In genomic region chr15:77541421-77542181, GRCh38 we compare ENCODE assay signal across 9 cellular contexts.
DNase-seq lines count a peak whose midpoint lies in the region; ATAC-seq and TF ChIP-seq lines count a peak whose summit lies in the region.
"Had no signal": no experiment of that assay in that cellular context is flagged by ENCODE, and none has a peak within 500 bp of the region (broad histone marks: within the 10 kb centered on the region; RNA-seq: fewer than 3 reads in every experiment).

No MANE protein-coding gene starts in this region.

- no peaks in the 10 kb centered on the region for H4K20me1 ChIP-seq in neural cell (ENCODE audit: insufficient read depth)

- H3K9me2 ChIP-seq in neural cell (ENCODE audit: insufficient read depth, low read length), result no peaks in the 10 kb centered on the region

- TF ChIP-seq EP300 in neural cell (conservative IDR thresholded peaks at IDR 0.05; ENCODE audit: poor library complexity, severe bottlenecking), result peak; percentile 18

- no peaks in the 10 kb centered on the region for H3K9me3 ChIP-seq in RWPE2 (ENCODE audit: severe bottlenecking)
- no peaks in the 10 kb centered on the region for H3K9me3 ChIP-seq in neural cell (ENCODE audit: low read length)

- H3K27ac ChIP-seq in RWPE2 (ENCODE audit: poor library complexity, severe bottlenecking) (no peak overlapping the region), neural cell (ENCODE audit: low read length) (peak overlapping the region; percentile 41)

- no peaks in the 10 kb centered on the region for H3F3A ChIP-seq in neural cell (ENCODE audit: insufficient read depth, low read length, poor library complexity, severe bottlenecking)

- TF ChIP-seq RAD21 in neural cell (conservative IDR thresholded peaks at IDR 0.05), result no peak

- H3K4me2 ChIP-seq in neural cell (ENCODE audit: low read length), result no peak overlapping the region

- no peaks in the 10 kb centered on the region for H3K36me3 ChIP-seq in RWPE2 (ENCODE audit: low read depth)
- no peaks in the 10 kb centered on the region for H3K36me3 ChIP-seq in neural cell (ENCODE audit: insufficient read depth, low read length)

- H3K4me1 ChIP-seq in RWPE2 (ENCODE audit: insufficient read depth, poor library complexity, severe bottlenecking), result peaks cover 5% of the 10 kb centered on the region

- H3K27me3 ChIP-seq in RWPE2 (ENCODE audit: insufficient read depth, poor library complexity, severe bottlenecking) (no peaks in the 10 kb centered on the region), neural cell (ENCODE audit: insufficient read depth, low read depth, low read length) (no peaks in the 10 kb centered on the region)

- no peak for ATAC-seq in RWPE2 (ENCODE audit: low read depth)
- no peak for ATAC-seq in HG03520 (IDR thresholded peaks at IDR 0.05; ENCODE audit: unreplicated experiment)

- peak overlapping the region; percentile 43 for H3K9ac ChIP-seq in neural cell (ENCODE audit: low read length)

- no peak overlapping the region for H3K4me3 ChIP-seq in RWPE2 (ENCODE audit: severe bottlenecking)
- no peak overlapping the region for H3K4me3 ChIP-seq in foreskin fibroblast (ENCODE audit: low read depth in 1 of 2, low read length in 2 of 2)
- peak overlapping the region; percentile 30 for H3K4me3 ChIP-seq in neural cell (ENCODE audit: low read length)

- H2AFZ ChIP-seq in neural cell (ENCODE audit: low read depth, low read length), result no peak overlapping the region

- no peaks in the 10 kb centered on the region for H3K79me2 ChIP-seq in neural cell (replicated peaks; ENCODE audit: insufficient read depth, low read length)

- no peak for TF ChIP-seq CTCF in RWPE2 (IDR thresholded peaks at IDR 0.05; ENCODE audit: poor library complexity, severe bottlenecking)
- TF ChIP-seq CTCF in foreskin fibroblast (IDR thresholded peaks at IDR 0.05; ENCODE audit: low read depth, low read length), result no peak
- no peak for TF ChIP-seq CTCF in neural cell (IDR thresholded peaks at IDR 0.05; ENCODE audit: poor library complexity, severe bottlenecking)

- peak; percentile 67 for DNase-seq in AG20443 (ENCODE audit: low spot score)
- DNase-seq in RWPE2 (ENCODE audit: low spot score), result peak; percentile 71
- DNase-seq in foreskin fibroblast, result peak; percentile 38 to 67
- DNase-seq in stimulated activated CD4-positive, alpha-beta T cell treated with anti-CD3 and anti-CD28 coated beads, Interleukin-1b, Interleukin-23, amount 100 ng/mL, for 48 hours, result no peak
- DNase-seq in OCI-M2 (lab: John Stamatoyannopoulos, UW; ENCODE audit: unreplicated experiment), result no peak
- no peak for DNase-seq in T-helper 2 cell
- DNase-seq: activated B cell treated with CpG ODN at 0.5 μM for 24 hours had no signal

TF ChIP-seq in neural cell, 6 proteins besides CTCF, POLR2A, EP300 and RAD21:
- no peak for TF ChIP-seq EZH2 (IDR thresholded peaks at IDR 0.05; ENCODE audit: borderline replicate concordance, insufficient read depth, low read length, poor library complexity, severe bottlenecking)
- no peak for TF ChIP-seq POLR2AphosphoS5 (IDR thresholded peaks at IDR 0.05)
- TF ChIP-seq, protein P1, sequence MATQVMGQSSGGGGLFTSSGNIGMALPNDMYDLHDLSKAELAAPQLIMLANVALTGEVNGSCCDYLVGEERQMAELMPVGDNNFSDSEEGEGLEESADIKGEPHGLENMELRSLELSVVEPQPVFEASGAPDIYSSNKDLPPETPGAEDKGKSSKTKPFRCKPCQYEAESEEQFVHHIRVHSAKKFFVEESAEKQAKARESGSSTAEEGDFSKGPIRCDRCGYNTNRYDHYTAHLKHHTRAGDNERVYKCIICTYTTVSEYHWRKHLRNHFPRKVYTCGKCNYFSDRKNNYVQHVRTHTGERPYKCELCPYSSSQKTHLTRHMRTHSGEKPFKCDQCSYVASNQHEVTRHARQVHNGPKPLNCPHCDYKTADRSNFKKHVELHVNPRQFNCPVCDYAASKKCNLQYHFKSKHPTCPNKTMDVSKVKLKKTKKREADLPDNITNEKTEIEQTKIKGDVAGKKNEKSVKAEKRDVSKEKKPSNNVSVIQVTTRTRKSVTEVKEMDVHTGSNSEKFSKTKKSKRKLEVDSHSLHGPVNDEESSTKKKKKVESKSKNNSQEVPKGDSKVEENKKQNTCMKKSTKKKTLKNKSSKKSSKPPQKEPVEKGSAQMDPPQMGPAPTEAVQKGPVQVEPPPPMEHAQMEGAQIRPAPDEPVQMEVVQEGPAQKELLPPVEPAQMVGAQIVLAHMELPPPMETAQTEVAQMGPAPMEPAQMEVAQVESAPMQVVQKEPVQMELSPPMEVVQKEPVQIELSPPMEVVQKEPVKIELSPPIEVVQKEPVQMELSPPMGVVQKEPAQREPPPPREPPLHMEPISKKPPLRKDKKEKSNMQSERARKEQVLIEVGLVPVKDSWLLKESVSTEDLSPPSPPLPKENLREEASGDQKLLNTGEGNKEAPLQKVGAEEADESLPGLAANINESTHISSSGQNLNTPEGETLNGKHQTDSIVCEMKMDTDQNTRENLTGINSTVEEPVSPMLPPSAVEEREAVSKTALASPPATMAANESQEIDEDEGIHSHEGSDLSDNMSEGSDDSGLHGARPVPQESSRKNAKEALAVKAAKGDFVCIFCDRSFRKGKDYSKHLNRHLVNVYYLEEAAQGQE (IDR thresholded peaks at IDR 0.05; ENCODE audit: borderline replicate concordance), result peak; percentile 54
- no peak for TF ChIP-seq SMC3 (conservative IDR thresholded peaks at IDR 0.05; ENCODE audit: poor library complexity)
- no peak for TF ChIP-seq TAF1 (IDR thresholded peaks at IDR 0.05; ENCODE audit: low read depth)
- TF ChIP-seq MXI1 (conservative IDR thresholded peaks at IDR 0.05; ENCODE audit: poor library complexity, severe bottlenecking), result no peak

Comparison
In these comparisons a context has a peak if more than half of its experiments do, and no peak if none do; other contexts are left out.
1. DNase-seq: peak in AG20443 (single experiment), RWPE2 (single experiment) and foreskin fibroblast (2 of 2); none in stimulated activated CD4-positive, alpha-beta T cell treated with anti-CD3 and anti-CD28 coated beads, Interleukin-1b, Interleukin-23, amount 100 ng/mL, for 48 hours (single experiment), OCI-M2 (single experiment) and T-helper 2 cell (0 of 5).